ENCODE assay signal across 33 cellular contexts in the genomic region with DNA sequence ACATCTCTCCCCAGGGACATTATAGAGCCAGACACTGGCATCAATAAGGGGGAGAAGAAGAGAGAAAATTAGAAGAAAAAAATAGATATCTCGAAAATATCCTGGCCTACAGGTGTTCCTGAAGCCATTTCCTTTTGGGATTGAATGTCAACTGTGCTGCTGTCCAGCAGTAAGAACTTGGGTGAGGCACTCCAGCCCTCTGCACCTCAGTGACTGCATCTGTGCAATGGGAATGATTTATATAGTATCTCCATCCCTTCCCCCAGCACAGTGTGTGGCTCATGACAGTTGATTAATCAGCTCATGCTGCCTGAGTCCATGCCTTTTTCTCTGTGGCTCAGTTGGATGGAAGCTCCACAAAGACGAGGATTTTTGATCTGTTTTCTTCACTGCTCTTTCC.
"Had no signal": no experiment of that assay in that cellular context is flagged by ENCODE, and none has a peak within 500 bp of the region (broad histone marks: within the 10 kb centered on the region; RNA-seq: fewer than 3 reads in every experiment).

No MANE protein-coding gene starts in this region.

- H3K27ac ChIP-seq: body of pancreas, esophagus muscularis mucosa, foreskin keratinocyte, gastrocnemius medialis, heart left ventricle, WERI-Rb-1 had no signal

- DNase-seq: activated B cell treated with CpG ODN at 0.5 μM for 24 hours; activated CD4-positive, alpha-beta T cell treated with anti-CD3 and anti-CD28 coated beads for 48 hours; activated CD4-positive, alpha-beta T cell treated with anti-CD3 and anti-CD28 coated beads, Interleukin-2, amount 50 U/mL, for 1 hour; activated CD4-positive, alpha-beta T cell treated with anti-CD3 and anti-CD28 coated beads, Interleukin-2, amount 50 U/mL, for 48 hours; activated CD8-positive, alpha-beta memory T cell treated with anti-CD3 and anti-CD28 coated beads, Interleukin-2, amount 10 ng/mL, durations not matched to agents 7 days and 5 days; activated CD8-positive, alpha-beta memory T cell treated with anti-CD3 and anti-CD28 coated beads, Interleukin-2, amount 50 U/mL, for 4 hours; activated CD8-positive, alpha-beta T cell treated with anti-CD3 and anti-CD28 coated beads for 36 hours; activated gamma-delta T cell; activated naive CD4-positive, alpha-beta T cell; activated naive CD4-positive, alpha-beta T cell treated with anti-CD3 and anti-CD28 coated beads, Interleukin-2, amount 10 ng/mL, durations not matched to agents 7 days and 5 days; activated naive CD8-positive, alpha-beta T cell treated with anti-CD3 and anti-CD28 coated beads, Interleukin-2, amount 10 ng/mL, durations not matched to agents 7 days and 5 days; activated T-cell treated with anti-CD3 and anti-CD28 coated beads for 4 hours; activated T-cell treated with anti-CD3 and anti-CD28 coated beads, Interleukin-2, amount 50 U/mL, for 24 hours; activated T-cell treated with anti-CD3 and anti-CD28 coated beads, Interleukin-2, amount 50 U/mL, for 72 hours; anterior cingulate cortex; body of pancreas; caudate nucleus; cortex of kidney; dermis blood vessel endothelial cell; effector CD4-positive, alpha-beta T cell; effector memory CD8-positive, alpha-beta T cell; erythroblast; foreskin keratinocyte; gastrocnemius medialis; glutamatergic neuron; heart left ventricle; T-helper 17 cell; T1000; WERI-Rb-1 had no signal

- H3K4me1 ChIP-seq: body of pancreas, esophagus muscularis mucosa, foreskin keratinocyte, gastrocnemius medialis had no signal

- FAIRE-seq: colon had no signal

- H3K4me3 ChIP-seq: body of pancreas, esophagus muscularis mucosa, gastrocnemius medialis, heart left ventricle had no signal

- H3K9me3 ChIP-seq: body of pancreas, esophagus muscularis mucosa, gastrocnemius medialis, heart left ventricle had no signal

- H3K36me3 ChIP-seq: esophagus muscularis mucosa, gastrocnemius medialis, heart left ventricle, WERI-Rb-1 had no signal

- ATAC-seq: activated CD4-positive, CD25-positive, alpha-beta regulatory T cell treated with anti-CD3 and anti-CD28 coated beads, Interleukin-2, amount 50 U/mL, for 24 hours; activated CD8-positive, alpha-beta memory T cell treated with anti-CD3 and anti-CD28 coated beads, Interleukin-2, amount 10 ng/mL, durations not matched to agents 7 days and 5 days; activated CD8-positive, alpha-beta T cell treated with anti-CD3 and anti-CD28 coated beads for 36 hours; activated naive CD4-positive, alpha-beta T cell treated with anti-CD3 and anti-CD28 coated beads, Interleukin-2, amount 50 U/mL, for 72 hours; activated T-cell treated with anti-CD3 and anti-CD28 coated beads, Interleukin-2, amount 50 U/mL, for 72 hours; body of pancreas; effector memory CD8-positive, alpha-beta T cell; foreskin keratinocyte; gastrocnemius medialis; heart left ventricle; T-helper 17 cell had no signal

- H3K27me3 ChIP-seq: body of pancreas, gastrocnemius medialis had no signal
